In the genomic region with DNA sequence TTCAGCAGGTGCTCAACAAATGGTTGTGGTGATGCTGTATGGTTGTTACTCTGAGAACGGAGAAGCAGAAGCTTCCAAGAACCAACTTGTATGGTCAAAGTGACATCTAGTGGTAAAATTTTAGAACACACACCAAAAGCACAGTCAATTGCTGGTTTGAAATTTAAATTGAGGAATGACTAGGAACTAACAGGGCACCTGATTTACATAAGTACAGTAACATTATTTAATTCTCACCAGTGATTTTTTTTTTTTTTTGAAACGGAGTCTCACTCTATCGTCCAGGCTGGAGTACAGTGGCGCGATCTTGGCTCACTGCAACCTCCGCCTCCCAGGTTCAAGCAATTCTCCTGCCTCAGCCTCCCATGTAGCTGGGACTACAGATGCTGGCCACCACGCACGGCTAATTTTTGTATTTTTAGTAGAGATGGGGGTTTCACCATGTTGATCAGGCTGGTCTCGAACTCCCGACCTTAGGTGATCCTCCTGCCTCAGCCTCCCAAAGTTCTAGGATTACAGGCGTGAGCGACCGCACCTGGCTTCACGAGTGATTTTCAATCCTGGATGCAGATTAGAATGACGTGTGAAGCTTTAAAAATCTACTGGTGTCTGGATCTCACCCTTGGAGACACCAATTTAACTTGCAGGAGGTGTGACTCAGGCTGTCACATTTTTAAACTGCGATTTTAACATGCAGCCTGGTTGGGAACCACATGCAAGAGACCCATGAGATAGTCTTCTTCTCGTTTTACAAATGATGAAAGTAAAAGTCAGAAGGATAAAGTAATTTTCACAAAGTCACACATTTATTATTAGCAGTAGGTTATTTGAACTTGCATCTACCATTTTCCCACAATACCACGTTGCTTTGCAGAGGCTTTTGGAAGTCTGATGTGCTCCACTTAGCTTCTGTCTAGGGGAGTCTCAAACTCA, we compare ENCODE assay signal across 8 cellular contexts. TPM values are rescaled to one million over a fixed set of nuclear protein-coding genes. Genes with fewer than 3 reads are reported as not detected.
A peak's percentile ranks its signal among the peaks of the same experiment; 100 is the strongest.
DNase-seq lines count a peak whose midpoint lies in the region; ATAC-seq and TF ChIP-seq lines count a peak whose summit lies in the region.

No MANE protein-coding gene starts in this region.

- no peaks in the 10 kb centered on the region for H3K79me2 ChIP-seq in HCT116 (ENCODE audit: insufficient read depth, low read length)
- H3K79me2 ChIP-seq in smooth muscle cell (ENCODE audit: low read depth): no peaks in the 10 kb centered on the region

- TF ChIP-seq CTCF in Calu3 (IDR thresholded peaks at IDR 0.05; ENCODE audit: unreplicated experiment) (peak; percentile 51), HCT116 (IDR thresholded peaks at IDR 0.05 in 2 of 3, conservative IDR thresholded peaks at IDR 0.05 in 1 of 3; ENCODE audit: borderline replicate concordance in 1 of 3, insufficient read depth in 1 of 3, low read depth in 2 of 3, low read length in 2 of 3) (peak; percentile 54 to 78 (median 75)), smooth muscle cell (IDR thresholded peaks at IDR 0.05; ENCODE audit: borderline replicate concordance, insufficient read depth, poor library complexity, severe bottlenecking) (peak; percentile 73)

- peak; percentile 93 for TF ChIP-seq RAD21 in HCT116 (IDR thresholded peaks at IDR 0.05; ENCODE audit: low read depth)

- BruUV-seq in Calu3 (replicated peaks; lab: Mats Ljungman, UMichigan) (no TSS peak), HCT116 (replicated peaks; lab: Mats Ljungman, UMichigan) (no TSS peak)

- H3K9ac ChIP-seq in HCT116 (ENCODE audit: low read length) (no peak overlapping the region), smooth muscle cell (ENCODE audit: low read depth) (no peak overlapping the region)

- no peak for TF ChIP-seq POLR2A in HCT116 (IDR thresholded peaks at IDR 0.05; ENCODE audit: borderline replicate concordance, extremely low read depth, insufficient read depth, insufficient read length)

- H3K27ac ChIP-seq in HCT116 (ENCODE audit: low read depth, low read length): no peak overlapping the region
- H3K27ac ChIP-seq in right cardiac atrium (ENCODE audit: low read length): no peak overlapping the region
- H3K27ac ChIP-seq in smooth muscle cell (ENCODE audit: low read depth): no peak overlapping the region

- no peaks in the 10 kb centered on the region for H3K9me3 ChIP-seq in HCT116 (ENCODE audit: control insufficient read depth in 1 of 2, insufficient read depth in 1 of 2, low read depth in 1 of 2, low read length in 2 of 2)
- no peaks in the 10 kb centered on the region for H3K9me3 ChIP-seq in right cardiac atrium (ENCODE audit: control insufficient read depth, low read length)
- H3K9me3 ChIP-seq in smooth muscle cell (replicated peaks; ENCODE audit: low read depth): no peaks in the 10 kb centered on the region

- H3K4me3 ChIP-seq in HCT116 (replicated peaks in 1 of 2; ENCODE audit: low read depth in 1 of 2, low read length in 2 of 2): no peak overlapping the region
- no peak overlapping the region for H3K4me3 ChIP-seq in right cardiac atrium (ENCODE audit: low read length)
- H3K4me3 ChIP-seq in smooth muscle cell: no peak overlapping the region

- intact Hi-C loops in Calu3 (cut with micrococcal nuclease; ENCODE audit: unreplicated experiment): loop anchor here (1.0 kb wide), 2 partner anchors 176 to 299 kb away; no protein-coding TSS in a partner anchor
- intact Hi-C loops in HCT116 (cut with micrococcal nuclease): loop anchor here (1.0 to 10.0 kb wide), 5 partner anchors 177 to 960 kb away; no protein-coding TSS in a partner anchor
- intact Hi-C loops in right cardiac atrium (cut with DNase I): loop anchor here in 3 of 4 donors (5.0 to 10.0 kb wide), 2 partner anchors 175 to 298 kb away; no protein-coding TSS in a partner anchor
- intact Hi-C loops in activated T-helper 2 cell treated with anti-CD3 and anti-CD28 coated beads, Interferon-gamma antibody, Interleukin-2, Interleukin-4, amounts not matched to agents 10 μg/mL and 5 μg/mL and 100 μg/mL, durations not matched to agents 14 hours and 24 hours and 36 hours (cut with micrococcal nuclease): loop anchor here (1.0 kb wide), 2 partner anchors 177 to 299 kb away; no protein-coding TSS in a partner anchor

- peaks cover 4% of the 10 kb centered on the region for H3F3A ChIP-seq in smooth muscle cell (ENCODE audit: low read depth)

- H4K20me1 ChIP-seq in HCT116 (ENCODE audit: insufficient read depth) (no peaks in the 10 kb centered on the region), smooth muscle cell (ENCODE audit: low read depth) (no peaks in the 10 kb centered on the region)

- no peaks in the 10 kb centered on the region for H3K27me3 ChIP-seq in HCT116 (ENCODE audit: insufficient read depth, low read length)
- H3K27me3 ChIP-seq in right cardiac atrium (ENCODE audit: control insufficient read depth, insufficient read depth): no peaks in the 10 kb centered on the region
- no peaks in the 10 kb centered on the region for H3K27me3 ChIP-seq in smooth muscle cell (ENCODE audit: low read depth)

- no peak overlapping the region for H3K4me3 Mint-ChIP-seq in Calu3 (ENCODE audit: low read depth, unreplicated experiment)
- H3K4me3 Mint-ChIP-seq in activated T-helper 2 cell treated with anti-CD3 and anti-CD28 coated beads, Interferon-gamma antibody, Interleukin-2, Interleukin-4, amounts not matched to agents 10 μg/mL and 5 μg/mL and 100 μg/mL, durations not matched to agents 14 hours and 24 hours and 36 hours (ENCODE audit: low read depth): no peak overlapping the region

- no peak overlapping the region for H3K27ac Mint-ChIP-seq in Calu3 (ENCODE audit: unreplicated experiment)
- H3K27ac Mint-ChIP-seq in activated T-helper 2 cell treated with anti-CD3 and anti-CD28 coated beads, Interferon-gamma antibody, Interleukin-2, Interleukin-4, amounts not matched to agents 10 μg/mL and 5 μg/mL and 100 μg/mL, durations not matched to agents 14 hours and 24 hours and 36 hours: no peak overlapping the region

- POLR2A ChIA-PET in HCT116 (lab: Charles Lee): interaction anchor here (0.8 kb wide), 1 partner anchor 177 kb away, joined by 4 read pairs; no protein-coding TSS in a partner anchor

- H2AFZ ChIP-seq in HCT116 (ENCODE audit: low read depth, low read length, poor library complexity, severe bottlenecking) (peak overlapping the region; percentile 68), smooth muscle cell (ENCODE audit: low read depth) (no peak overlapping the region)

- DNase-seq in Calu3 (peak; percentile 25), HCT116 (ENCODE audit: low read depth, low spot score) (peak; percentile 60), NCI-H345 (lab: John Stamatoyannopoulos, UW) (peak; percentile 74), amniotic epithelial cell (ENCODE audit: low read depth) (peak; percentile 78), right cardiac atrium (no peak), smooth muscle cell (lab: John Stamatoyannopoulos, UW; ENCODE audit: unreplicated experiment) (no peak)
- no peak for DNase-seq in activated T-helper 2 cell treated with anti-CD3 and anti-CD28 coated beads, Interferon-gamma antibody, Interleukin-2, Interleukin-4, amounts not matched to agents 10 μg/mL and 5 μg/mL and 100 μg/mL, durations not matched to agents 14 hours and 24 hours and 36 hours (ENCODE audit: low spot score)

- CTCF ChIA-PET in Calu3 (lab: Charles Lee) (interaction anchor here (0.6 to 5.3 kb wide), 7 partner anchors 10 to 299 kb away, joined by 3 to 47 read pairs (median 3); a partner anchor contains a TSS), HCT116 (lab: Charles Lee) (interaction anchor here (0.5 to 5.7 kb wide), 16 partner anchors 10 to 959 kb away, joined by 3 to 98 read pairs (median 4); a partner anchor contains a TSS)

- no peaks in the 10 kb centered on the region for H3K9me2 ChIP-seq in HCT116 (ENCODE audit: insufficient read depth)

- H3K36me3 Mint-ChIP-seq in Calu3 (ENCODE audit: insufficient read depth, unreplicated experiment): no peaks in the 10 kb centered on the region
- H3K36me3 Mint-ChIP-seq in activated T-helper 2 cell treated with anti-CD3 and anti-CD28 coated beads, Interferon-gamma antibody, Interleukin-2, Interleukin-4, amounts not matched to agents 10 μg/mL and 5 μg/mL and 100 μg/mL, durations not matched to agents 14 hours and 24 hours and 36 hours (ENCODE audit: low read depth): no peaks in the 10 kb centered on the region

- no peaks in the 10 kb centered on the region for H3K4me1 ChIP-seq in HCT116 (ENCODE audit: control insufficient read depth in 1 of 2, insufficient read depth in 2 of 2, low read length in 2 of 2)
- no peaks in the 10 kb centered on the region for H3K4me1 ChIP-seq in right cardiac atrium (ENCODE audit: control insufficient read depth, insufficient read depth, low read length)
- H3K4me1 ChIP-seq in smooth muscle cell (ENCODE audit: low read depth): no peaks in the 10 kb centered on the region

- no peaks in the 10 kb centered on the region for H3K9me3 Mint-ChIP-seq in Calu3 (ENCODE audit: low read depth, unreplicated experiment)
- no peaks in the 10 kb centered on the region for H3K9me3 Mint-ChIP-seq in activated T-helper 2 cell treated with anti-CD3 and anti-CD28 coated beads, Interferon-gamma antibody, Interleukin-2, Interleukin-4, amounts not matched to agents 10 μg/mL and 5 μg/mL and 100 μg/mL, durations not matched to agents 14 hours and 24 hours and 36 hours

- H3K4me1 Mint-ChIP-seq in Calu3 (ENCODE audit: low read depth, unreplicated experiment): no peaks in the 10 kb centered on the region
- H3K4me1 Mint-ChIP-seq in activated T-helper 2 cell treated with anti-CD3 and anti-CD28 coated beads, Interferon-gamma antibody, Interleukin-2, Interleukin-4, amounts not matched to agents 10 μg/mL and 5 μg/mL and 100 μg/mL, durations not matched to agents 14 hours and 24 hours and 36 hours (ENCODE audit: low read depth): peaks cover 18% of the 10 kb centered on the region

- no peaks in the 10 kb centered on the region for H3K27me3 Mint-ChIP-seq in Calu3 (ENCODE audit: unreplicated experiment)
- peaks cover 6% of the 10 kb centered on the region for H3K27me3 Mint-ChIP-seq in activated T-helper 2 cell treated with anti-CD3 and anti-CD28 coated beads, Interferon-gamma antibody, Interleukin-2, Interleukin-4, amounts not matched to agents 10 μg/mL and 5 μg/mL and 100 μg/mL, durations not matched to agents 14 hours and 24 hours and 36 hours (ENCODE audit: low read depth)

- RAD21 ChIA-PET in HCT116 (lab: Charles Lee; ENCODE audit: low non-redundant PET in 1 of 2, low total read pairs in 2 of 2, uncharacterized antibody in 2 of 2, unreplicated experiment in 2 of 2): interaction anchor here (0.6 to 2.4 kb wide), 10 partner anchors 13 to 524 kb away, joined by 3 to 24 read pairs (median 3); no protein-coding TSS in a partner anchor

- H3K4me2 ChIP-seq in HCT116 (ENCODE audit: low read length): no peak overlapping the region
- no peak overlapping the region for H3K4me2 ChIP-seq in smooth muscle cell

- ATAC-seq in HCT116 (peak; percentile 89), right cardiac atrium (peak; percentile 62 to 74), HG02588 (IDR thresholded peaks at IDR 0.05; ENCODE audit: unreplicated experiment) (no peak)

- H3K36me3 ChIP-seq in HCT116 (ENCODE audit: control insufficient read depth in 1 of 2, insufficient read depth in 2 of 2, low read length in 2 of 2): no peaks in the 10 kb centered on the region
- H3K36me3 ChIP-seq in smooth muscle cell (ENCODE audit: low read depth): no peaks in the 10 kb centered on the region

- WGBS in right cardiac atrium: 53% methylated on average over 18 of the region's 18 CpGs
- WGBS in smooth muscle cell (ENCODE audit: low lambda C conversion rate): 61% methylated on average over 18 of the region's 18 CpGs

RNA-seq across cellular contexts. Expression of a gene that starts 14.1 kb away (rescaled TPM):
- total RNA-seq in Calu3 (2022) (75.2 and 75.3 TPM in 2 replicates), HCT116 (2021; ENCODE audit: unreplicated experiment) (43.0 TPM), right cardiac atrium (10 to 100 TPM; 40.8 to 50.0 (median 43.5) TPM), smooth muscle cell (34.5 and 39.7 TPM in 2 replicates)
- polyA plus RNA-seq in HCT116 (2012): 35.6 and 38.3 TPM in 2 replicates
- polyA plus RNA-seq in right cardiac atrium (21.1 TPM), smooth muscle cell (54.6 and 57.4 TPM in 2 replicates)
- 52.4 and 66.1 TPM in 2 replicates for total RNA-seq in activated T-helper 2 cell treated with anti-CD3 and anti-CD28 coated beads, Interferon-gamma antibody, Interleukin-2, Interleukin-4, amounts not matched to agents 10 μg/mL and 5 μg/mL and 100 μg/mL, durations not matched to agents 14 hours and 24 hours and 36 hours

RNA-seq across cellular contexts. Expression of a gene that starts 18.3 kb away (rescaled TPM):
- total RNA-seq in Calu3 (2022) (16.9 and 19.9 TPM in 2 replicates), HCT116 (2021; ENCODE audit: unreplicated experiment) (4.2 TPM), right cardiac atrium (10 to 100 TPM in 3 of 4 donors, 1 to 10 TPM in 1; 9.2 to 14.4 (median 11.6) TPM), smooth muscle cell (2.7 and 5.7 TPM in 2 replicates)
- polyA plus RNA-seq in HCT116 (2012): 2.1 and 2.4 TPM in 2 replicates
- polyA plus RNA-seq in right cardiac atrium (7.3 TPM), smooth muscle cell (7.9 and 10.6 TPM in 2 replicates)
- 22.0 and 24.1 TPM in 2 replicates for total RNA-seq in activated T-helper 2 cell treated with anti-CD3 and anti-CD28 coated beads, Interferon-gamma antibody, Interleukin-2, Interleukin-4, amounts not matched to agents 10 μg/mL and 5 μg/mL and 100 μg/mL, durations not matched to agents 14 hours and 24 hours and 36 hours

Comparison
In these comparisons a context has a peak if more than half of its experiments do, and no peak if none do; other contexts are left out.
1. DNase-seq: peak in Calu3 (single experiment), HCT116 (single experiment), NCI-H345 (single experiment) and amniotic epithelial cell (single experiment); none in right cardiac atrium (0 of 3), smooth muscle cell (single experiment) and activated T-helper 2 cell treated with anti-CD3 and anti-CD28 coated beads, Interferon-gamma antibody, Interleukin-2, Interleukin-4, amounts not matched to agents 10 μg/mL and 5 μg/mL and 100 μg/mL, durations not matched to agents 14 hours and 24 hours and 36 hours (single experiment).
2. Peak in every context shown above with its lines, with median percentiles within 50 percentile points of each other: CTCF ChIP-seq.